Comparison of ENCODE assay signal across 17 cellular contexts in the genomic region with DNA sequence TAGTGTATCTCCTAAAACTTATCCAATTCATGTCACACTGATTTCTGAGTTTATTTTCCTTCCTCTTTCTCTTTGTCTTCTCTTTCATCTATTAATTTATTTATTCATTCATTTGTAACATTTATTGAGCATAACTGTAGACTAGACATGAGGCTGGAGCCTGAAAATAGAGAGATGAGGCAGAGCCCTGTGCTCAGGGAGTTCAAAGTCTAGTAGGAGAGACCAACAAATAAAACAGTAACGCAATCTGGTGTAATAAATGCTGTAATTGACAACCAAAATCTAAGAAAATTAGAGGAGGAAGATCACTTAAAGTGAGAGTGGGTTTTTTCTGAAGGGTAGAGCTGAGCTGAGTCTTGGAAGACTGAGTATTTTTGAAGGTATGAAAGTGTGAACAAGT.
DNase-seq lines count a peak whose midpoint lies in the region; ATAC-seq and TF ChIP-seq lines count a peak whose summit lies in the region.
"Had no signal": no experiment of that assay in that cellular context is flagged by ENCODE, and none has a peak within 500 bp of the region (broad histone marks: within the 10 kb centered on the region; RNA-seq: fewer than 3 reads in every experiment).

No MANE protein-coding gene starts in this region.

- H3K27me3 Mint-ChIP-seq in activated naive CD4-positive, alpha-beta T cell treated with anti-CD3 and anti-CD28 coated beads, Interleukin-2, amount 50 U/mL, for 24 hours: no peaks in the 10 kb centered on the region
- H3K27me3 Mint-ChIP-seq in activated naive CD4-positive, alpha-beta T cell treated with anti-CD3 and anti-CD28 coated beads for 36 hours (ENCODE audit: low read depth): no peaks in the 10 kb centered on the region
- no peaks in the 10 kb centered on the region for H3K27me3 Mint-ChIP-seq in brain
- H3K27me3 Mint-ChIP-seq: B cell had no signal

- no peak for DNase-seq in activated naive CD4-positive, alpha-beta T cell treated with anti-CD3 and anti-CD28 coated beads for 36 hours
- DNase-seq in left lobe of liver (ENCODE audit: low spot score) (no peak), smooth muscle cell (lab: John Stamatoyannopoulos, UW; ENCODE audit: unreplicated experiment) (no peak)
- DNase-seq: CD8-positive, alpha-beta T cell; COR-L47; DMS 273 treated with DMSO at 0.1 percent for 48 hours; DMS53; DND-41; EL; GOT3; H9 had no signal

- no peak overlapping the region for H2AFZ ChIP-seq in smooth muscle cell (ENCODE audit: low read depth)

- H3K9me3 Mint-ChIP-seq in activated naive CD4-positive, alpha-beta T cell treated with anti-CD3 and anti-CD28 coated beads, Interleukin-2, amount 50 U/mL, for 24 hours: no peaks in the 10 kb centered on the region
- H3K9me3 Mint-ChIP-seq in activated naive CD4-positive, alpha-beta T cell treated with anti-CD3 and anti-CD28 coated beads for 36 hours: no peaks in the 10 kb centered on the region
- H3K9me3 Mint-ChIP-seq in brain: no peaks in the 10 kb centered on the region
- H3K9me3 Mint-ChIP-seq: CD8-positive, alpha-beta T cell; H9 had no signal

- H3K9me3 ChIP-seq in smooth muscle cell (replicated peaks; ENCODE audit: low read depth): no peaks in the 10 kb centered on the region
- H3K9me3 ChIP-seq: BLaER1 treated with 17β-estradiol and CSF1 and Interleukin-3, amounts not matched to agents 10 nM and 100 nM had no signal

- intact Hi-C loops in activated naive CD4-positive, alpha-beta T cell treated with anti-CD3 and anti-CD28 coated beads for 36 hours (cut with micrococcal nuclease): no loop called here

- no peak overlapping the region for H3K4me2 ChIP-seq in smooth muscle cell
- H3K4me2 ChIP-seq: BLaER1 treated with 17β-estradiol and CSF1 and Interleukin-3, amounts not matched to agents 10 nM and 100 nM had no signal

- H3K27ac ChIP-seq in smooth muscle cell (ENCODE audit: low read depth): no peak overlapping the region
- H3K27ac ChIP-seq: BLaER1 treated with 17β-estradiol and CSF1 and Interleukin-3, amounts not matched to agents 10 nM and 100 nM had no signal

- H3K9ac ChIP-seq in smooth muscle cell (ENCODE audit: low read depth): no peak overlapping the region
- H3K9ac ChIP-seq: BLaER1 treated with 17β-estradiol and CSF1 and Interleukin-3, amounts not matched to agents 10 nM and 100 nM had no signal

- no peaks in the 10 kb centered on the region for H3K79me2 ChIP-seq in smooth muscle cell (ENCODE audit: low read depth)

- H3K36me3 Mint-ChIP-seq in activated naive CD4-positive, alpha-beta T cell treated with anti-CD3 and anti-CD28 coated beads, Interleukin-2, amount 50 U/mL, for 24 hours: peaks cover 28% of the 10 kb centered on the region
- peaks cover 11% of the 10 kb centered on the region for H3K36me3 Mint-ChIP-seq in activated naive CD4-positive, alpha-beta T cell treated with anti-CD3 and anti-CD28 coated beads for 36 hours (ENCODE audit: low read depth)
- peaks cover 22% of the 10 kb centered on the region for H3K36me3 Mint-ChIP-seq in brain

- H3K36me3 ChIP-seq in smooth muscle cell (ENCODE audit: low read depth): no peaks in the 10 kb centered on the region

- peak; percentile 81 for ATAC-seq in left lobe of liver
- no peak for ATAC-seq in HG03095 (IDR thresholded peaks at IDR 0.05; ENCODE audit: unreplicated experiment)
- ATAC-seq: CD8-positive, alpha-beta T cell; GM12878 had no signal

- no peaks in the 10 kb centered on the region for H3K4me1 Mint-ChIP-seq in activated naive CD4-positive, alpha-beta T cell treated with anti-CD3 and anti-CD28 coated beads, Interleukin-2, amount 50 U/mL, for 24 hours
- no peaks in the 10 kb centered on the region for H3K4me1 Mint-ChIP-seq in activated naive CD4-positive, alpha-beta T cell treated with anti-CD3 and anti-CD28 coated beads for 36 hours (ENCODE audit: low read depth)
- peaks cover 31% of the 10 kb centered on the region for H3K4me1 Mint-ChIP-seq in brain
- H3K4me1 Mint-ChIP-seq: B cell had no signal

- no peak overlapping the region for H3K4me3 ChIP-seq in smooth muscle cell
- H3K4me3 ChIP-seq: BLaER1 treated with 17β-estradiol and CSF1 and Interleukin-3, amounts not matched to agents 10 nM and 100 nM; GM12878 had no signal

- no peak for TF ChIP-seq CTCF in brain (conservative IDR thresholded peaks at IDR 0.05)
- no peak for TF ChIP-seq CTCF in smooth muscle cell (IDR thresholded peaks at IDR 0.05; ENCODE audit: borderline replicate concordance, insufficient read depth, poor library complexity, severe bottlenecking)

- no peaks in the 10 kb centered on the region for H3K27me3 ChIP-seq in smooth muscle cell (ENCODE audit: low read depth)
- H3K27me3 ChIP-seq: BLaER1 treated with 17β-estradiol and CSF1 and Interleukin-3, amounts not matched to agents 10 nM and 100 nM had no signal

- peak overlapping the region; percentile 46 for H3K27ac Mint-ChIP-seq in activated naive CD4-positive, alpha-beta T cell treated with anti-CD3 and anti-CD28 coated beads, Interleukin-2, amount 50 U/mL, for 24 hours
- no peak overlapping the region for H3K27ac Mint-ChIP-seq in activated naive CD4-positive, alpha-beta T cell treated with anti-CD3 and anti-CD28 coated beads for 36 hours
- peak overlapping the region in 3 of 5 experiments; percentile 44 to 84 (median 77) for H3K27ac Mint-ChIP-seq in brain
- H3K27ac Mint-ChIP-seq: B cell; CD8-positive, alpha-beta T cell; H9 had no signal

- 0% methylated on average over 1 of the region's 1 CpG for WGBS in smooth muscle cell (ENCODE audit: low lambda C conversion rate)

- CTCF ChIA-PET in activated naive CD4-positive, alpha-beta T cell treated with anti-CD3 and anti-CD28 coated beads for 36 hours (lab: Charles Lee): no interaction called here

- peaks cover 8% of the 10 kb centered on the region for H3K4me1 ChIP-seq in smooth muscle cell (ENCODE audit: low read depth)
- H3K4me1 ChIP-seq: BLaER1 treated with 17β-estradiol and CSF1 and Interleukin-3, amounts not matched to agents 10 nM and 100 nM had no signal

- H3F3A ChIP-seq in smooth muscle cell (ENCODE audit: low read depth): no peaks in the 10 kb centered on the region

- no peak overlapping the region for H3K4me3 Mint-ChIP-seq in activated naive CD4-positive, alpha-beta T cell treated with anti-CD3 and anti-CD28 coated beads, Interleukin-2, amount 50 U/mL, for 24 hours
- H3K4me3 Mint-ChIP-seq in activated naive CD4-positive, alpha-beta T cell treated with anti-CD3 and anti-CD28 coated beads for 36 hours: no peak overlapping the region
- peak overlapping the region in 3 of 5 experiments; percentile 4 to 39 (median 10) for H3K4me3 Mint-ChIP-seq in brain
- H3K4me3 Mint-ChIP-seq: B cell; CD8-positive, alpha-beta T cell; H9 had no signal

- no peaks in the 10 kb centered on the region for H4K20me1 ChIP-seq in smooth muscle cell (ENCODE audit: low read depth)
- H4K20me1 ChIP-seq: BLaER1 treated with 17β-estradiol and CSF1 and Interleukin-3, amounts not matched to agents 10 nM and 100 nM had no signal

Comparison
In these comparisons a context has a peak if more than half of its experiments do, and no peak if none do; other contexts are left out.
1. H3K4me3 Mint-ChIP-seq: peak in brain (3 of 5); none in activated naive CD4-positive, alpha-beta T cell treated with anti-CD3 and anti-CD28 coated beads, Interleukin-2, amount 50 U/mL, for 24 hours (single experiment) and activated naive CD4-positive, alpha-beta T cell treated with anti-CD3 and anti-CD28 coated beads for 36 hours (single experiment).